Comparison of ENCODE assay signal across 15 cellular contexts in the genomic region with DNA sequence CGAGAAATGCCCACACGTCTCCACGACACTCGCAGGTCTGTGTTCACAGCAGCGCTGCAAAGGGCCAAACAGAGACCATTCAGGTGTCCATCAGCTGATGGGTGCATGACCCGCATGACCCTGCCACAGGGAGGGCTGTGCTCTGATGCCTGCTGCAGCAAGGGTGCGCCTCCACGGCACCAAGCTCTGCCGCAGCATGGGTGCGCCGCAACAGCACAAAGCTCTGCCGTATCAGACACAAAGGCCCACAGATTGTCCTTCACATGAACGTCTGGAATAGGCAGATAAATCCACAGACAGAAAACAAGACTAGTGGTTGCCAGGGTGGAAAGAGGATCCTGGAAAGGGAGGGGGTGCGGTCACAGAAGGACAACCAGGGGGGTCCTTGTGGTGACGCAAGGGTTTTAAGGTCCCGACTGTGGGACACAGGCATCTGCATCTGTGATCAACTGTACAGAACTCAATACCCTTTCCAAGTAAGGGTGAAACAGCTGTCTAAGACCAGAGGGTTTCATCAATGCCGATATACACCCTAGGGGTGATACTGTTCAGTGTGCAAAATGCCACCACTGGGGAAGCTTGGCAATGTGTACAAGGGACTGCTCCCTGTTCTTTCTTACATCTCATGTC.
DNase-seq lines count a peak whose midpoint lies in the region; ATAC-seq, FAIRE-seq and TF ChIP-seq lines count a peak whose summit lies in the region.
"Had no signal": no experiment of that assay in that cellular context is flagged by ENCODE, and none has a peak within 500 bp of the region (broad histone marks: within the 10 kb centered on the region; RNA-seq: fewer than 3 reads in every experiment).

No MANE protein-coding gene starts in this region.

- H3K27me3 Mint-ChIP-seq in MCF 10A (ENCODE audit: insufficient read depth, unreplicated experiment) (no peaks in the 10 kb centered on the region), naive B cell (no peaks in the 10 kb centered on the region)

- WGBS in mammary epithelial cell (ENCODE audit: low coverage, missing lambda C conversion rate): 90% methylated on average over 15 of the region's 17 CpGs

- dilution Hi-C loops in mammary epithelial cell (cut with HindIII; ENCODE audit: low sequenced_read_pairs): no loop called here

- H3K4me3 ChIP-seq in breast epithelium (no peak overlapping the region), mammary epithelial cell (replicated peaks in 1 of 3; ENCODE audit: insufficient read depth in 1 of 3, low read depth in 2 of 3, low read length in 3 of 3) (no peak overlapping the region)
- H3K4me3 ChIP-seq: prostate gland, thoracic aorta had no signal

- H3K36me3 Mint-ChIP-seq in MCF 10A (ENCODE audit: insufficient read depth, unreplicated experiment): peaks cover 46% of the 10 kb centered on the region
- H3K36me3 Mint-ChIP-seq in naive B cell: no peaks in the 10 kb centered on the region

- peaks cover 100% of the 10 kb centered on the region for H3K79me2 ChIP-seq in mammary epithelial cell (ENCODE audit: insufficient read depth, low read length)

- BruUV-seq in MCF 10A (replicated peaks; lab: Mats Ljungman, UMichigan) (no TSS peak), mammary epithelial cell (replicated peaks; lab: Mats Ljungman, UMichigan) (no TSS peak)

- intact Hi-C loops in MCF 10A (cut with micrococcal nuclease) (no loop called here), breast epithelium (cut with DNase I; ENCODE audit: low total_unique reads) (no loop called here), mammary epithelial cell (cut with micrococcal nuclease) (no loop called here)

- CTCF ChIA-PET in MCF 10A (lab: Yijun Ruan, JAX) (interaction anchor here (1.1 to 1.2 kb wide), 3 partner anchors 9 to 73 kb away, joined by 4 to 8 read pairs (median 8); no protein-coding TSS in a partner anchor), mammary epithelial cell (lab: Charles Lee; ENCODE audit: low non-redundant PET) (interaction anchor here (0.7 kb wide), 1 partner anchor 10 kb away, joined by 3 read pairs; no protein-coding TSS in a partner anchor)

- no peak for ATAC-seq in naive B cell (ENCODE audit: low read depth in 2 of 2)

- H2AFZ ChIP-seq in mammary epithelial cell (ENCODE audit: low read depth, low read length): no peak overlapping the region

- POLR2A ChIA-PET in MCF 10A (lab: Yijun Ruan, JAX): interaction anchor here (0.7 to 1.8 kb wide), 6 partner anchors 10 to 110 kb away, joined by 3 to 8 read pairs (median 4); no protein-coding TSS in a partner anchor

- TF ChIP-seq CTCF in MCF 10A (IDR thresholded peaks at IDR 0.05; ENCODE audit: unreplicated experiment) (no peak), breast epithelium (IDR thresholded peaks at IDR 0.05) (no peak), mammary epithelial cell (conservative IDR thresholded peaks at IDR 0.05 in 1 of 2, IDR thresholded peaks at IDR 0.05 in 1 of 2; ENCODE audit: extremely low read depth in 1 of 2, insufficient read depth in 1 of 2, low read depth in 1 of 2, low read length in 2 of 2) (no peak)

- no peak overlapping the region for H3K27ac ChIP-seq in breast epithelium
- no peak overlapping the region for H3K27ac ChIP-seq in mammary epithelial cell (ENCODE audit: insufficient read depth, low read depth, low read length)
- H3K27ac ChIP-seq: HL-60, prostate gland, thoracic aorta had no signal

- H3K4me2 ChIP-seq in mammary epithelial cell (ENCODE audit: insufficient read depth, low read depth, low read length): peak overlapping the region; percentile 23

- TF ChIP-seq POLR2A in breast epithelium (IDR thresholded peaks at IDR 0.05): no peak
- no peak for TF ChIP-seq POLR2A in H54 (IDR thresholded peaks at IDR 0.05; ENCODE audit: low read depth, low read length)

- no peak overlapping the region for H3K4me3 Mint-ChIP-seq in MCF 10A (ENCODE audit: unreplicated experiment)
- peak overlapping the region in 5 of 8 donors; percentile 12 to 77 (median 47) for H3K4me3 Mint-ChIP-seq in naive B cell

- no peak for FAIRE-seq in H54 (lab: Jason Lieb, UNC)

- peaks cover 25% of the 10 kb centered on the region for H3K4me1 Mint-ChIP-seq in MCF 10A (ENCODE audit: insufficient read depth, unreplicated experiment)
- H3K4me1 Mint-ChIP-seq in naive B cell: peaks cover 75 to 90% (median 75%) of the 10 kb centered on the region in 3 donors

- H3K27ac Mint-ChIP-seq in MCF 10A (ENCODE audit: low read depth, unreplicated experiment) (peak overlapping the region; percentile 51), naive B cell (peak overlapping the region in 4 of 6 donors; percentile 9 to 72 (median 44))

- H3K9me3 Mint-ChIP-seq in MCF 10A (ENCODE audit: unreplicated experiment) (no peaks in the 10 kb centered on the region), naive B cell (no peaks in the 10 kb centered on the region)

- H3K36me3 ChIP-seq in breast epithelium (no peaks in the 10 kb centered on the region), mammary epithelial cell (ENCODE audit: insufficient read depth, low read length) (no peaks in the 10 kb centered on the region)
- H3K36me3 ChIP-seq: prostate gland, thoracic aorta had no signal

- peaks cover 5% of the 10 kb centered on the region for H4K20me1 ChIP-seq in mammary epithelial cell (ENCODE audit: insufficient read depth, low read length)

- H3K4me1 ChIP-seq in breast epithelium (no peaks in the 10 kb centered on the region), mammary epithelial cell (ENCODE audit: insufficient read depth, low read length) (peaks cover 48% of the 10 kb centered on the region)

- H3K9ac ChIP-seq in mammary epithelial cell (ENCODE audit: insufficient read depth, low read length): no peak overlapping the region

- H3K27me3 ChIP-seq in breast epithelium (no peaks in the 10 kb centered on the region), mammary epithelial cell (ENCODE audit: insufficient read depth, low read length) (no peaks in the 10 kb centered on the region)

- no peak for DNase-seq in MCF 10A (ENCODE audit: unreplicated experiment)
- no peak for DNase-seq in breast epithelium (ENCODE audit: low spot score in 2 of 2)
- no peak for DNase-seq in mammary epithelial cell
- DNase-seq in naive B cell: no peak
- DNase-seq in NCI-H526 (lab: John Stamatoyannopoulos, UW): no peak
- no peak for DNase-seq in H54 (ENCODE audit: insufficient read length, low spot score)
- DNase-seq in HK-2 (ENCODE audit: unreplicated experiment): no peak
- no peak for DNase-seq in NCI-H524 treated with DMSO at 0.1 percent for 48 hours (lab: John Stamatoyannopoulos, UW)
- DNase-seq: activated CD4-positive, CD25-positive, alpha-beta regulatory T cell; activated naive CD4-positive, alpha-beta T cell treated with anti-CD3 and anti-CD28 coated beads, Interleukin-2, amount 50 U/mL, for 16 hours; NCI-H1048; SHP77 treated with DMSO at 0.1 percent for 48 hours had no signal

- H3K9me3 ChIP-seq in breast epithelium (no peaks in the 10 kb centered on the region), mammary epithelial cell (replicated peaks; ENCODE audit: insufficient read depth, low read length) (no peaks in the 10 kb centered on the region)
- H3K9me3 ChIP-seq: prostate gland, thoracic aorta had no signal

- in situ Hi-C loops in mammary epithelial cell (cut with MboI; ENCODE audit: low sequenced_read_pairs in 2 of 2): no loop called here
